In genomic region chrX:108131471-108131870, GRCh38 we compare ENCODE assay signal across 23 cellular contexts.
DNase-seq lines count a peak whose midpoint lies in the region; ATAC-seq and TF ChIP-seq lines count a peak whose summit lies in the region.
"Had no signal": no experiment of that assay in that cellular context is flagged by ENCODE, and none has a peak within 500 bp of the region (broad histone marks: within the 10 kb centered on the region; RNA-seq: fewer than 3 reads in every experiment).

No MANE protein-coding gene starts in this region.

- H3K9me3 ChIP-seq in RWPE2 (ENCODE audit: severe bottlenecking) = no peaks in the 10 kb centered on the region
- H3K9me3 ChIP-seq: mucosa of descending colon, ovary, spleen, transverse colon had no signal

- DNase-seq in HPDE6-E6E7 (ENCODE audit: extremely low spot score) (peak; percentile 22), RWPE2 (ENCODE audit: low spot score) (no peak), epithelial cell of prostate (ENCODE audit: low read depth, low spot score) (peak; percentile 2), non-pigmented ciliary epithelial cell (ENCODE audit: low read depth) (peak; percentile 38), NAMALWA (ENCODE audit: low spot score) (no peak), NCI-H446 treated with DMSO at 0.1 percent for 48 hours (lab: John Stamatoyannopoulos, UW) (no peak)
- DNase-seq in effector CD4-positive, alpha-beta T cell = no peak
- DNase-seq: activated CD4-positive, CD25-positive, alpha-beta regulatory T cell treated with anti-CD3 and anti-CD28 coated beads, Interleukin-2, amount 50 U/mL, for 72 hours; activated CD8-positive, alpha-beta memory T cell treated with anti-CD3 and anti-CD28 coated beads, Interleukin-2, amount 50 U/mL, for 48 hours; activated naive CD4-positive, alpha-beta T cell treated with anti-CD3 and anti-CD28 coated beads for 36 hours; C1 segment of cervical spinal cord; caudate nucleus; DMS53; effector memory CD8-positive, alpha-beta T cell; mucosa of descending colon; NCI-H774; RPMI8226; spleen; stimulated activated naive B cell treated with anti-CD40 and anti-IgM and Interleukin-4, amounts not matched to agents 10 μg/mL and 1 μg/mL and 100 μg/mL, for 72 hours; transverse colon had no signal

- no peaks in the 10 kb centered on the region for H3K4me1 ChIP-seq in RWPE2 (ENCODE audit: insufficient read depth, poor library complexity, severe bottlenecking)
- H3K4me1 ChIP-seq: spleen, transverse colon had no signal

- H3K27ac ChIP-seq in RWPE2 (ENCODE audit: poor library complexity, severe bottlenecking) (no peak overlapping the region), epithelial cell of prostate (peak overlapping the region; percentile 48)
- H3K27ac ChIP-seq: ovary, spleen, transverse colon had no signal

- H3K27me3 ChIP-seq in RWPE2 (ENCODE audit: insufficient read depth, poor library complexity, severe bottlenecking) = no peaks in the 10 kb centered on the region
- H3K27me3 ChIP-seq: ovary, spleen, transverse colon had no signal

- TF ChIP-seq CTCF in RWPE2 (IDR thresholded peaks at IDR 0.05; ENCODE audit: poor library complexity, severe bottlenecking) = no peak

- H3K36me3 ChIP-seq in RWPE2 (ENCODE audit: low read depth) = no peaks in the 10 kb centered on the region
- H3K36me3 ChIP-seq: ovary, transverse colon had no signal

- ATAC-seq in RWPE2 (ENCODE audit: low read depth) = peak; percentile 61; the same call in 2 of the 3 replicates
- no peak for ATAC-seq in HG03378 (IDR thresholded peaks at IDR 0.05; ENCODE audit: unreplicated experiment)
- ATAC-seq: effector memory CD8-positive, alpha-beta T cell; GM23338; mucosa of descending colon; stimulated activated naive B cell treated with anti-CD40 and anti-IgM and Interleukin-4, amounts not matched to agents 10 μg/mL and 1 μg/mL and 100 μg/mL, for 72 hours had no signal

- H3K4me3 ChIP-seq in RWPE2 (ENCODE audit: severe bottlenecking) = no peak overlapping the region
- H3K4me3 ChIP-seq: GM23338, mucosa of descending colon, ovary, spleen, transverse colon had no signal

Comparison
In these comparisons a context has a peak if more than half of its experiments do, and no peak if none do; other contexts are left out.
1. DNase-seq: peak in HPDE6-E6E7 (single experiment), epithelial cell of prostate (single experiment) and non-pigmented ciliary epithelial cell (single experiment); none in RWPE2 (single experiment), effector CD4-positive, alpha-beta T cell (single experiment), NAMALWA (single experiment) and NCI-H446 treated with DMSO at 0.1 percent for 48 hours (single experiment).